19 cellular contexts compared by ENCODE assay signal in genomic region chr14:103663506-103663905, GRCh38. TPM values are rescaled to one million over a fixed set of nuclear protein-coding genes. Genes with fewer than 3 reads are reported as not detected.
DNase-seq lines count a peak whose midpoint lies in the region; ATAC-seq and TF ChIP-seq lines count a peak whose summit lies in the region.
"Had no signal": no experiment of that assay in that cellular context is flagged by ENCODE, and none has a peak within 500 bp of the region (broad histone marks: within the 10 kb centered on the region; RNA-seq: fewer than 3 reads in every experiment).

No MANE protein-coding gene starts in this region.

- no peak for DNase-seq in RWPE1 (ENCODE audit: low spot score)
- no peak for DNase-seq in esophagus muscularis mucosa (ENCODE audit: extremely low spot score)
- DNase-seq in neuronal stem cell (ENCODE audit: low spot score) = no peak
- DNase-seq in tibial nerve (ENCODE audit: low spot score in 2 of 2) = no peak
- no peak for DNase-seq in sciatic nerve (ENCODE audit: low spot score)
- DNase-seq in lower leg skin (ENCODE audit: low spot score in 2 of 2) = no peak
- no peak for DNase-seq in NCI-H2081 (lab: John Stamatoyannopoulos, UW)
- DNase-seq: activated CD4-positive, alpha-beta T cell treated with anti-CD3 and anti-CD28 coated beads for 36 hours; amygdala; BE2C; NCI-H1417 treated with DMSO at 0.1 percent for 48 hours; NCI-H82; PC-9; stimulated activated CD4-positive, alpha-beta T cell treated with anti-CD3 and anti-CD28 coated beads, Interleukin-2, amount 100 ng/mL, for 24 hours; T-helper 9 cell had no signal

- H2AFZ ChIP-seq in neuronal stem cell (ENCODE audit: low read length) = no peak overlapping the region
- H2AFZ ChIP-seq: PC-9 had no signal

- no peak overlapping the region for H3K14ac ChIP-seq in neuronal stem cell (ENCODE audit: low read length)

- H3K4me2 ChIP-seq in neuronal stem cell (ENCODE audit: insufficient read depth, low read length, poor library complexity, severe bottlenecking) = no peak overlapping the region
- H3K4me2 ChIP-seq: PC-9 had no signal

- no peak overlapping the region for H2BK12ac ChIP-seq in neuronal stem cell (ENCODE audit: low read length)

- CTCF ChIA-PET in RWPE1 (lab: Yijun Ruan, JAX) = interaction anchor here (0.6 kb wide), 1 partner anchor 14 kb away, joined by 4 read pairs; no protein-coding TSS in a partner anchor

- H3K27me3 ChIP-seq in esophagus muscularis mucosa (no peaks in the 10 kb centered on the region), neuronal stem cell (ENCODE audit: control insufficient read depth in 3 of 3, insufficient read depth in 3 of 3, low read depth in 1 of 3, low read length in 3 of 3) (no peaks in the 10 kb centered on the region), tibial nerve (no peaks in the 10 kb centered on the region)
- H3K27me3 ChIP-seq: BE2C, neutrophil, right atrium auricular region had no signal

- intact Hi-C loops in esophagus muscularis mucosa (cut with DNase I) = no loop called here
- intact Hi-C loops in sciatic nerve (cut with DNase I) = no loop called here
- intact Hi-C loops in lower leg skin (cut with DNase I; ENCODE audit: low total_unique reads) = no loop called here

- peaks cover 2% of the 10 kb centered on the region for H3K79me1 ChIP-seq in neuronal stem cell (ENCODE audit: low read depth, low read length)

- TF ChIP-seq CTCF in RWPE1 (conservative IDR thresholded peaks at IDR 0.05; ENCODE audit: low read depth) = no peak
- TF ChIP-seq CTCF in esophagus muscularis mucosa (IDR thresholded peaks at IDR 0.05) = no peak
- TF ChIP-seq CTCF in tibial nerve (IDR thresholded peaks at IDR 0.05) = no peak
- TF ChIP-seq CTCF in lower leg skin (IDR thresholded peaks at IDR 0.05) = no peak

- no peak overlapping the region for H3K23ac ChIP-seq in neuronal stem cell (ENCODE audit: low read depth, low read length, poor library complexity)

- no peak overlapping the region for H4K91ac ChIP-seq in neuronal stem cell (ENCODE audit: low read depth, low read length, poor library complexity)

- H4K8ac ChIP-seq in neuronal stem cell (ENCODE audit: low read depth, low read length) = no peak overlapping the region

- H2BK5ac ChIP-seq in neuronal stem cell (ENCODE audit: low read length) = peak overlapping the region; percentile 60

- TF ChIP-seq EP300 in esophagus muscularis mucosa (IDR thresholded peaks at IDR 0.05) = no peak
- TF ChIP-seq EP300 in tibial nerve (IDR thresholded peaks at IDR 0.05) = no peak

- H3K36me3 ChIP-seq in esophagus muscularis mucosa (peaks cover 54 to 100% (median 94%) of the 10 kb centered on the region in 4 donors), neuronal stem cell (replicated peaks in 1 of 2; ENCODE audit: control insufficient read depth in 2 of 2, insufficient read depth in 2 of 2, low read length in 2 of 2) (peaks cover 29 to 91% of the 10 kb centered on the region in 2 donors), tibial nerve (peaks cover 5 to 97% (median 9%) of the 10 kb centered on the region in 3 donors)

- H2BK15ac ChIP-seq in neuronal stem cell (ENCODE audit: low read length) = no peak overlapping the region

- H3K9me3 ChIP-seq in esophagus muscularis mucosa = no peaks in the 10 kb centered on the region
- no peaks in the 10 kb centered on the region for H3K9me3 ChIP-seq in neuronal stem cell (replicated peaks in 1 of 2; ENCODE audit: control insufficient read depth in 2 of 2, insufficient read depth in 1 of 2, low read depth in 1 of 2, low read length in 2 of 2)
- H3K9me3 ChIP-seq in tibial nerve = no peaks in the 10 kb centered on the region
- H3K9me3 ChIP-seq: BE2C, neutrophil, right atrium auricular region had no signal

- H3K18ac ChIP-seq in neuronal stem cell (ENCODE audit: low read length) = no peak overlapping the region

- no peak overlapping the region for H2BK120ac ChIP-seq in neuronal stem cell (ENCODE audit: low read depth, low read length)

- H3K4me3 ChIP-seq in esophagus muscularis mucosa = no peak overlapping the region
- no peak overlapping the region for H3K4me3 ChIP-seq in neuronal stem cell (ENCODE audit: low read length in 2 of 2)
- no peak overlapping the region for H3K4me3 ChIP-seq in tibial nerve
- no peak overlapping the region for H3K4me3 ChIP-seq in lower leg skin (ENCODE audit: low read depth, poor library complexity, severe bottlenecking)
- H3K4me3 ChIP-seq: PC-9, right atrium auricular region, SK-N-MC had no signal

- 87% methylated on average over 13 of the region's 13 CpGs for WGBS in esophagus muscularis mucosa
- no CpG with 5 or more reads among the region's 13 CpGs for WGBS in neuronal stem cell (ENCODE audit: extremely low coverage in 2 of 2, insufficient read length in 2 of 2, insufficient replicate concordance in 1 of 2), 2 donors
- WGBS in tibial nerve, 2 donors = 59 to 63% methylated on average over 13 of the region's 13 CpGs
- 80 to 88% methylated on average over 13 of the region's 13 CpGs for WGBS in lower leg skin, 2 donors

- H3K27ac ChIP-seq in RWPE1 = peak overlapping the region; percentile 53
- H3K27ac ChIP-seq in esophagus muscularis mucosa (replicated peaks in 1 of 4) = peak overlapping the region; percentile 13 to 67 (median 59)
- no peak overlapping the region for H3K27ac ChIP-seq in neuronal stem cell (replicated peaks; ENCODE audit: low read length)
- H3K27ac ChIP-seq in tibial nerve = peak overlapping the region in 3 of 4 donors; percentile 46 to 83 (median 72)
- H3K27ac ChIP-seq: neutrophil, PC-9, right atrium auricular region, SK-N-MC had no signal

- H3K9ac ChIP-seq in neuronal stem cell (ENCODE audit: low read depth, low read length, poor library complexity) = no peak overlapping the region

- no peak overlapping the region for H2AK5ac ChIP-seq in neuronal stem cell (ENCODE audit: low read depth, low read length)

- no peak overlapping the region for H3K4ac ChIP-seq in neuronal stem cell (ENCODE audit: low read length)

- POLR2A ChIA-PET in RWPE1 (lab: Yijun Ruan, JAX; ENCODE audit: low non-redundant PET) = no interaction called here

- H3K4me1 ChIP-seq in esophagus muscularis mucosa = peaks cover 0 to 25% (median 23%) of the 10 kb centered on the region in 4 donors
- H3K4me1 ChIP-seq in neuronal stem cell (ENCODE audit: control insufficient read depth in 2 of 2, insufficient read depth in 1 of 2, low read depth in 1 of 2, low read length in 2 of 2) = no peaks in the 10 kb centered on the region
- H3K4me1 ChIP-seq in tibial nerve = peaks cover 0 to 26% (median 4%) of the 10 kb centered on the region in 4 donors
- H3K4me1 ChIP-seq: BE2C, right atrium auricular region had no signal

- TF ChIP-seq POLR2A in esophagus muscularis mucosa (IDR thresholded peaks at IDR 0.05; ENCODE audit: low read depth) (no peak), tibial nerve (IDR thresholded peaks at IDR 0.05) (no peak), lower leg skin (IDR thresholded peaks at IDR 0.05) (no peak)

- ATAC-seq in sciatic nerve = no peak
- ATAC-seq in HG03135 (IDR thresholded peaks at IDR 0.05; ENCODE audit: unreplicated experiment) = no peak
- ATAC-seq: activated CD4-positive, alpha-beta T cell treated with anti-CD3 and anti-CD28 coated beads for 36 hours had no signal

RNA-seq across cellular contexts. Expression of gene KLC1, which starts 34.5 kb away (rescaled TPM):
- total RNA-seq in esophagus muscularis mucosa (100 to 1,000 TPM; 285 to 343 (median 312) TPM), tibial nerve (100 to 1,000 TPM; 402 to 561 (median 495) TPM), sciatic nerve (303 TPM), lower leg skin (100 to 1,000 TPM; 214 to 500 (median 268) TPM)
- polyA plus RNA-seq in neuronal stem cell (2013, experiment 1 of 2) = 98.0 TPM
- polyA plus RNA-seq in neuronal stem cell (2013, experiment 2 of 2) = 101 TPM

RNA-seq across cellular contexts. Expression of gene XRCC3, which starts 51.7 kb away (rescaled TPM):
- total RNA-seq in esophagus muscularis mucosa (1 to 10 TPM; 1.6 to 5.4 (median 2.1) TPM), tibial nerve (10 to 100 TPM in 1 of 4 donors, 1 to 10 TPM in 3; 4.0 to 10.7 (median 6.2) TPM), sciatic nerve (4.6 TPM), lower leg skin (10 to 100 TPM in 3 of 4 donors, 1 to 10 TPM in 1; 9.5 to 14.7 (median 12.3) TPM)
- polyA plus RNA-seq in neuronal stem cell (2013, experiment 1 of 2) = 31.8 TPM
- 33.0 TPM for polyA plus RNA-seq in neuronal stem cell (2013, experiment 2 of 2)

RNA-seq across cellular contexts. Expression of gene ZFYVE21, which starts 52.1 kb away (rescaled TPM):
- total RNA-seq in esophagus muscularis mucosa (100 to 1,000 TPM; 121 to 180 (median 156) TPM), tibial nerve (100 to 1,000 TPM; 151 to 308 (median 224) TPM), sciatic nerve (86.6 TPM), lower leg skin (100 to 1,000 TPM; 133 to 269 (median 154) TPM)
- 34.8 TPM for polyA plus RNA-seq in neuronal stem cell (2013, experiment 1 of 2)
- 32.9 TPM for polyA plus RNA-seq in neuronal stem cell (2013, experiment 2 of 2)
